9 cellular contexts compared by ENCODE assay signal in genomic region chr20:17904027-17904426, GRCh38.
DNase-seq lines count a peak whose midpoint lies in the region; ATAC-seq, FAIRE-seq and TF ChIP-seq lines count a peak whose summit lies in the region.
"Had no signal": no experiment of that assay in that cellular context is flagged by ENCODE, and none has a peak within 500 bp of the region (broad histone marks: within the 10 kb centered on the region; RNA-seq: fewer than 3 reads in every experiment).

No MANE protein-coding gene starts in this region.

- peak overlapping the region; percentile 36; the same call in 1 of the 2 replicates for H3K4me2 ChIP-seq in KMS-11

- no peaks in the 10 kb centered on the region for H3K79me2 ChIP-seq in KMS-11 (ENCODE audit: insufficient read depth, low read depth)

- H3K36me3 ChIP-seq in GM06990 (ENCODE audit: control insufficient read depth, insufficient read depth, low read length) (no peaks in the 10 kb centered on the region), KMS-11 (ENCODE audit: insufficient read depth) (no peaks in the 10 kb centered on the region)

- H3K9ac ChIP-seq in KMS-11, result no peak overlapping the region

- no peaks in the 10 kb centered on the region for H4K20me1 ChIP-seq in KMS-11 (ENCODE audit: insufficient read depth)

- peak overlapping the region; percentile 34 for H2AFZ ChIP-seq in KMS-11 (ENCODE audit: low read depth)

- peak; percentile 63 for ATAC-seq in GM19043 (IDR thresholded peaks at IDR 0.05; ENCODE audit: low read depth, unreplicated experiment)
- peak; percentile 63 for ATAC-seq in HG02852 (IDR thresholded peaks at IDR 0.05; ENCODE audit: unreplicated experiment)

- peak; percentile 51 for DNase-seq in GM06990 (ENCODE audit: extremely low read depth, insufficient read length)
- no peak for DNase-seq in NCI-H1436 (lab: John Stamatoyannopoulos, UW)
- DNase-seq in frontal cortex (ENCODE audit: low spot score in 2 of 2), result no peak
- DNase-seq in NCI-H2196 treated with DMSO at 0.1 percent for 48 hours (lab: John Stamatoyannopoulos, UW; ENCODE audit: unreplicated experiment), result no peak
- no peak for DNase-seq in foreskin melanocyte
- DNase-seq: SHP77 treated with DMSO at 0.1 percent for 48 hours had no signal

- peaks cover 35% of the 10 kb centered on the region for H3K4me1 ChIP-seq in KMS-11 (ENCODE audit: low read depth, poor library complexity, severe bottlenecking)

- H3K27me3 ChIP-seq in GM06990 (replicated peaks; ENCODE audit: control insufficient read depth, insufficient read depth, low read length) (no peaks in the 10 kb centered on the region), KMS-11 (ENCODE audit: insufficient read depth, low read depth) (no peaks in the 10 kb centered on the region)

- no peak for FAIRE-seq in frontal cortex (lab: Jason Lieb, UNC)

- H3K27ac ChIP-seq in KMS-11, result peak overlapping the region; percentile 57

- TF ChIP-seq CTCF in GM06990 (IDR thresholded peaks at IDR 0.05; ENCODE audit: insufficient read depth, low read length, poor library complexity, severe bottlenecking) (no peak), KMS-11 (conservative IDR thresholded peaks at IDR 0.05; ENCODE audit: low read depth, low read length) (no peak)

- H3K4me3 ChIP-seq in GM06990 (replicated peaks; ENCODE audit: low read depth, low read length) (no peak overlapping the region), KMS-11 (IDR thresholded peaks at IDR 0.05; ENCODE audit: insufficient read depth, low read depth, low read length) (no peak overlapping the region)
